ENCODE assay signal across 22 cellular contexts in genomic region chr10:37701781-37702493, GRCh38.
DNase-seq lines count a peak whose midpoint lies in the region; ATAC-seq, FAIRE-seq and TF ChIP-seq lines count a peak whose summit lies in the region.
"Had no signal": no experiment of that assay in that cellular context is flagged by ENCODE, and none has a peak within 500 bp of the region (broad histone marks: within the 10 kb centered on the region; RNA-seq: fewer than 3 reads in every experiment).

No MANE protein-coding gene starts in this region.

- CTCF ChIA-PET in WTC11 (lab: Charles Lee), result no interaction called here

- H3K36me3 Mint-ChIP-seq in WTC11, result peaks cover 41% of the 10 kb centered on the region
- H3K36me3 Mint-ChIP-seq in activated T-cell treated with anti-CD3 and anti-CD28 coated beads, Interleukin-2, amount 50 U/mL, for 4 hours (ENCODE audit: insufficient read depth), result no peaks in the 10 kb centered on the region

- 60 to 72% methylated on average over 16 of the region's 16 CpGs for WGBS in testis, 2 donors

- ATAC-seq in WTC11 (peak; percentile 60), HG03432 (IDR thresholded peaks at IDR 0.05; ENCODE audit: unreplicated experiment) (no peak)
- ATAC-seq in activated T-cell treated with anti-CD3 and anti-CD28 coated beads, Interleukin-2, amount 50 U/mL, for 4 hours, result no peak
- ATAC-seq: GM23338, HCT116, PC-3 had no signal

- TF ChIP-seq POLR2A in testis (IDR thresholded peaks at IDR 0.05) (no peak), GM12892 (IDR thresholded peaks at IDR 0.05; ENCODE audit: low read depth, low read length) (no peak)

- H3K9me3 Mint-ChIP-seq in WTC11, result peaks cover 43% of the 10 kb centered on the region
- peaks cover 8% of the 10 kb centered on the region for H3K9me3 Mint-ChIP-seq in activated T-cell treated with anti-CD3 and anti-CD28 coated beads, Interleukin-2, amount 50 U/mL, for 4 hours

- H3K4me1 Mint-ChIP-seq in WTC11, result no peaks in the 10 kb centered on the region
- H3K4me1 Mint-ChIP-seq in activated T-cell treated with anti-CD3 and anti-CD28 coated beads, Interleukin-2, amount 50 U/mL, for 4 hours (ENCODE audit: low read depth), result no peaks in the 10 kb centered on the region
- H3K4me1 Mint-ChIP-seq: GM23338 had no signal

- peaks cover 1% of the 10 kb centered on the region; the same call in 1 of the 2 replicates for H3K27me3 Mint-ChIP-seq in WTC11 (ENCODE audit: low read depth)
- H3K27me3 Mint-ChIP-seq in activated T-cell treated with anti-CD3 and anti-CD28 coated beads, Interleukin-2, amount 50 U/mL, for 4 hours (ENCODE audit: low read depth), result no peaks in the 10 kb centered on the region
- H3K27me3 Mint-ChIP-seq: CD4-positive, alpha-beta T cell had no signal

- peaks cover 0 to 15% (median 0%) of the 10 kb centered on the region in 11 experiments; a peak in 1 of 22 replicates for H3K9me3 ChIP-seq in BLaER1 treated with 17β-estradiol and CSF1 and Interleukin-3, amounts not matched to agents 10 nM and 100 nM (replicated peaks in 1 of 11)
- no peaks in the 10 kb centered on the region for H3K9me3 ChIP-seq in testis
- H3K9me3 ChIP-seq: BE2C, Caco-2 had no signal

- no peak overlapping the region for H3K27ac Mint-ChIP-seq in WTC11
- H3K27ac Mint-ChIP-seq: CD4-positive, alpha-beta T cell; GM23338 had no signal

- peak overlapping the region; percentile 62 to 87 (median 71) for H3K4me2 ChIP-seq in BLaER1 treated with 17β-estradiol and CSF1 and Interleukin-3, amounts not matched to agents 10 nM and 100 nM
- H3K4me2 ChIP-seq: GM23338, KMS-11 had no signal

- no peak for FAIRE-seq in GM12892 (lab: Jason Lieb, UNC)
- FAIRE-seq: A204.1, GM18507 had no signal

- no peaks in the 10 kb centered on the region for H3K36me3 ChIP-seq in BLaER1 treated with 17β-estradiol and CSF1 and Interleukin-3, amounts not matched to agents 10 nM and 100 nM
- no peaks in the 10 kb centered on the region for H3K36me3 ChIP-seq in testis (ENCODE audit: low read depth, missing control alignments)
- H3K36me3 ChIP-seq: BE2C had no signal

- no peaks in the 10 kb centered on the region for H3K27me3 ChIP-seq in BLaER1 treated with 17β-estradiol and CSF1 and Interleukin-3, amounts not matched to agents 10 nM and 100 nM
- no peaks in the 10 kb centered on the region for H3K27me3 ChIP-seq in testis
- H3K27me3 ChIP-seq: BE2C had no signal

- H3K27ac ChIP-seq in BLaER1 treated with 17β-estradiol and CSF1 and Interleukin-3, amounts not matched to agents 10 nM and 100 nM, result peak overlapping the region in 9 of 11 experiments; percentile 26 to 69 (median 52); a peak in 16 of 22 replicates
- H3K27ac ChIP-seq in testis, result no peak overlapping the region
- H3K27ac ChIP-seq: KMS-11 had no signal

- peak overlapping the region in 2 of 11 experiments; percentile 24; a peak in 1 of 22 replicates for H3K9ac ChIP-seq in BLaER1 treated with 17β-estradiol and CSF1 and Interleukin-3, amounts not matched to agents 10 nM and 100 nM
- H3K9ac ChIP-seq: KMS-11 had no signal

- POLR2A ChIA-PET in WTC11 (lab: Charles Lee), result no interaction called here

- TF ChIP-seq CTCF in WTC11 (IDR thresholded peaks at IDR 0.05), result no peak
- TF ChIP-seq CTCF in testis (IDR thresholded peaks at IDR 0.05), result no peak

- no peak overlapping the region for H3K4me3 ChIP-seq in BLaER1 treated with 17β-estradiol and CSF1 and Interleukin-3, amounts not matched to agents 10 nM and 100 nM
- peak overlapping the region in 1 of 2 donors; percentile 18 for H3K4me3 ChIP-seq in testis
- H3K4me3 ChIP-seq: GM23338 had no signal

- DNase-seq in WTC11 (ENCODE audit: low spot score) (no peak), mesenteric fat pad (ENCODE audit: low spot score) (peak; percentile 88), testis (peak; percentile 10), GM12892 (ENCODE audit: insufficient read length) (no peak), COLO668 (lab: John Stamatoyannopoulos, UW; ENCODE audit: unreplicated experiment) (no peak)
- no peak for DNase-seq in activated T-cell treated with anti-CD3 and anti-CD28 coated beads, Interleukin-2, amount 50 U/mL, for 4 hours
- DNase-seq: BE2C; Caco-2; CD4-positive, alpha-beta T cell; NCI-H1105; NCI-H146; NCI-H446; NCI-H526; PC-3; SHP77 had no signal

- peaks cover 31 to 47% (median 43%) of the 10 kb centered on the region in 10 experiments for H3K4me1 ChIP-seq in BLaER1 treated with 17β-estradiol and CSF1 and Interleukin-3, amounts not matched to agents 10 nM and 100 nM
- no peaks in the 10 kb centered on the region for H3K4me1 ChIP-seq in testis
- H3K4me1 ChIP-seq: BE2C, Caco-2 had no signal

- intact Hi-C loops in testis (cut with DNase I; ENCODE audit: low total_unique reads), result no loop called here

- no peaks in the 10 kb centered on the region; a peak in 1 of 22 replicates for H4K20me1 ChIP-seq in BLaER1 treated with 17β-estradiol and CSF1 and Interleukin-3, amounts not matched to agents 10 nM and 100 nM

- no peak overlapping the region for H3K4me3 Mint-ChIP-seq in WTC11
- no peak overlapping the region for H3K4me3 Mint-ChIP-seq in activated T-cell treated with anti-CD3 and anti-CD28 coated beads, Interleukin-2, amount 50 U/mL, for 4 hours
- H3K4me3 Mint-ChIP-seq: CD4-positive, alpha-beta T cell; GM23338 had no signal

TF ChIP-seq in WTC11, 78 proteins besides CTCF, POLR2A, EP300 and RAD21:
- TF ChIP-seq ZNF671 (CRISPR knock-in tag; IDR thresholded peaks at IDR 0.05) (no peak), ZNF532 (CRISPR knock-in tag; IDR thresholded peaks at IDR 0.05; ENCODE audit: borderline replicate concordance) (no peak), ZNF423 (CRISPR knock-in tag; IDR thresholded peaks at IDR 0.05) (no peak), MYBL2 (CRISPR knock-in tag; IDR thresholded peaks at IDR 0.05) (no peak), TCF7 (CRISPR knock-in tag; IDR thresholded peaks at IDR 0.05; ENCODE audit: low read depth) (no peak), E2F1 (CRISPR knock-in tag; IDR thresholded peaks at IDR 0.05) (no peak), ZNF121 (CRISPR knock-in tag; IDR thresholded peaks at IDR 0.05) (no peak), SOX15 (CRISPR knock-in tag; IDR thresholded peaks at IDR 0.05) (no peak), ZNF232 (CRISPR knock-in tag; IDR thresholded peaks at IDR 0.05) (no peak), RELA (CRISPR knock-in tag; IDR thresholded peaks at IDR 0.05; ENCODE audit: borderline replicate concordance) (no peak), PREB (CRISPR knock-in tag; IDR thresholded peaks at IDR 0.05; ENCODE audit: borderline replicate concordance) (no peak), SMAD3 (CRISPR knock-in tag; IDR thresholded peaks at IDR 0.05; ENCODE audit: borderline replicate concordance) (no peak), FOXP1 (CRISPR knock-in tag; IDR thresholded peaks at IDR 0.05; ENCODE audit: borderline replicate concordance) (no peak), FOXK1 (CRISPR knock-in tag; IDR thresholded peaks at IDR 0.05) (no peak), GABPB1 (CRISPR knock-in tag; IDR thresholded peaks at IDR 0.05) (no peak), ZNF219 (CRISPR knock-in tag; IDR thresholded peaks at IDR 0.05; ENCODE audit: borderline replicate concordance) (no peak), NR3C1 (CRISPR knock-in tag; conservative IDR thresholded peaks at IDR 0.05; ENCODE audit: low read depth) (no peak), TEAD1 (CRISPR knock-in tag; IDR thresholded peaks at IDR 0.05) (no peak)

Comparison
In these comparisons a context has a peak if more than half of its experiments do, and no peak if none do; other contexts are left out.
1. H3K27ac ChIP-seq: peak in BLaER1 treated with 17β-estradiol and CSF1 and Interleukin-3, amounts not matched to agents 10 nM and 100 nM (9 of 11); none in testis (0 of 2).
2. DNase-seq: peak in mesenteric fat pad (single experiment) and testis (single experiment); none in WTC11 (single experiment), GM12892 (single experiment), activated T-cell treated with anti-CD3 and anti-CD28 coated beads, Interleukin-2, amount 50 U/mL, for 4 hours (single experiment) and COLO668 (single experiment).